ENCODE assay signal across 11 cellular contexts in the genomic region with DNA sequence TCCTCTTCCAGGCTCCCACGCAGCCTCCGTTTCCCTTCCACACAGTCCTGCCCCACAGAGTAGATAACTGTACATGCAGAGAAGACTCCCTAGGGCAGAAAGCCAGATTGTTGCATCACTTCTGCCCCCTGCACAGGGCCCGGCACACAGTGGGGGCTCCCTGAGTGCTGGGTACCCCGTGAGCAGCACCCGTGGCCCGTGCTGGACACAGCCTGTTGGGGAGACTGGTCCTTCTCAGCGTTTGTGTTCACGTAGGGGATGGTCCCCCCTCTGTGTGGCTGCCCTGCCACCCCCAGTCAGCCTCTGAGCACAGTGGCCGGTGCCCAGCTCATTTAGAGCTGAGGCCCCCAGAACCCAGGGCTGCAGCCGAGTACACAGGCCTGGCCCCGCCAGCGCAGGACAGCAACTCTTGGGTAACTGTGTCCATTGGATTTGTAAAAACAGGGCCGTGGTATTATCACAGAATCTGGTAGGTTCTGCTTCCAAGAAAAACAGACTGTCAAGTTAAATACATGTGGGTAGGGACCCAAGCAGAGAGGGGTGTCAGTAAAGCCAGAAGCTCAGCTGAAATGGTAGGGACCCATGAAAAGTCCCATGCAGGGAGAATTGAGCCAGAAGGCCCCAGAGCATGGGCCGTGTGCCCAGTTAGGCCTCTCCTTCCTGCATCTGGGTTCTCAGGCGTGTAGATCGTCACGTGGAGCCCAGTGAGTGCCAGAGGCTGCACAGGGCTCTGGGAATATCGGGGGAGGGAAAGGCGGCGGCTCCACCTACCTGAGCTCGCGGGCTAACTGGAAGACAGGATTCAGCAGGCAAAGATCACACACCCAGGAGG.
DNase-seq lines count a peak whose midpoint lies in the region; ATAC-seq and TF ChIP-seq lines count a peak whose summit lies in the region.
"Had no signal": no experiment of that assay in that cellular context is flagged by ENCODE, and none has a peak within 500 bp of the region (broad histone marks: within the 10 kb centered on the region; RNA-seq: fewer than 3 reads in every experiment).

No MANE protein-coding gene starts in this region.

- WGBS in body of pancreas, 2 donors, result 72 to 82% methylated on average over 12 to 22 of the region's 22 CpGs
- WGBS in right cardiac atrium, result 50% methylated on average over 22 of the region's 22 CpGs

- TF ChIP-seq POLR2A in body of pancreas (IDR thresholded peaks at IDR 0.05), result no peak

- peak; percentile 7 for DNase-seq in HCEC 1CT
- DNase-seq in body of pancreas, result peak; percentile 35 to 69 (median 58)
- peak; percentile 85 to 96 (median 94) for DNase-seq in right cardiac atrium
- DNase-seq in sciatic nerve (ENCODE audit: low spot score), result peak; percentile 89
- DNase-seq in RPMI8226, result no peak
- no peak for DNase-seq in effector memory CD4-positive, alpha-beta T cell
- DNase-seq in NCI-H187 treated with DMSO at 0.1 percent for 48 hours (lab: John Stamatoyannopoulos, UW), result no peak
- DNase-seq: DMS79 treated with DMSO at 0.1 percent for 48 hours, natural killer cell had no signal

- H3K27me3 ChIP-seq in body of pancreas (no peaks in the 10 kb centered on the region), right cardiac atrium (ENCODE audit: control insufficient read depth, insufficient read depth) (no peaks in the 10 kb centered on the region)
- no peaks in the 10 kb centered on the region for H3K27me3 ChIP-seq in effector memory CD4-positive, alpha-beta T cell (replicated peaks; ENCODE audit: control insufficient read depth, insufficient read depth, low read length, poor library complexity, severe bottlenecking)

- no peaks in the 10 kb centered on the region for H3K9me3 ChIP-seq in body of pancreas
- no peaks in the 10 kb centered on the region for H3K9me3 ChIP-seq in right cardiac atrium (ENCODE audit: control insufficient read depth, low read length)
- H3K9me3 ChIP-seq in effector memory CD4-positive, alpha-beta T cell (ENCODE audit: control insufficient read depth, low read length), result no peaks in the 10 kb centered on the region

- H3K27ac ChIP-seq in body of pancreas, result no peak overlapping the region
- H3K27ac ChIP-seq in right cardiac atrium (ENCODE audit: low read length), result no peak overlapping the region
- H3K27ac ChIP-seq in effector memory CD4-positive, alpha-beta T cell (ENCODE audit: insufficient read depth, low read length, poor library complexity, severe bottlenecking), result no peak overlapping the region

- intact Hi-C loops in body of pancreas (cut with DNase I) (no loop called here), right cardiac atrium (cut with DNase I) (no loop called here), sciatic nerve (cut with DNase I) (no loop called here)

- TF ChIP-seq CTCF in body of pancreas (IDR thresholded peaks at IDR 0.05), result no peak

- no peaks in the 10 kb centered on the region for H3K36me3 ChIP-seq in body of pancreas (replicated peaks in 1 of 2; ENCODE audit: insufficient read depth in 1 of 2, low read depth in 2 of 2)
- H3K36me3 ChIP-seq in effector memory CD4-positive, alpha-beta T cell (ENCODE audit: control insufficient read depth, insufficient read depth, low read length), result no peaks in the 10 kb centered on the region

- H3K4me3 ChIP-seq in body of pancreas, result no peak overlapping the region
- H3K4me3 ChIP-seq in right cardiac atrium (ENCODE audit: low read length), result no peak overlapping the region
- no peak overlapping the region for H3K4me3 ChIP-seq in effector memory CD4-positive, alpha-beta T cell (ENCODE audit: insufficient read depth, low read depth, low read length, poor library complexity, severe bottlenecking)
- H3K4me3 ChIP-seq: dorsolateral prefrontal cortex had no signal

- H3K4me1 ChIP-seq in body of pancreas (peaks cover 17% of the 10 kb centered on the region), right cardiac atrium (ENCODE audit: control insufficient read depth, insufficient read depth, low read length) (peaks cover 5% of the 10 kb centered on the region)
- no peaks in the 10 kb centered on the region for H3K4me1 ChIP-seq in effector memory CD4-positive, alpha-beta T cell (ENCODE audit: control insufficient read depth, insufficient read depth, low read length, poor library complexity, severe bottlenecking)

- ATAC-seq in body of pancreas (peak; percentile 53), right cardiac atrium (peak; percentile 89 to 92), sciatic nerve (peak; percentile 92), GM18498 (IDR thresholded peaks at IDR 0.05; ENCODE audit: unreplicated experiment) (no peak)
- ATAC-seq: natural killer cell had no signal

Comparison
In these comparisons a context has a peak if more than half of its experiments do, and no peak if none do; other contexts are left out.
1. DNase-seq: peak in HCEC 1CT (single experiment), body of pancreas (4 of 4), right cardiac atrium (3 of 3) and sciatic nerve (single experiment); none in RPMI8226 (single experiment), effector memory CD4-positive, alpha-beta T cell (0 of 3) and NCI-H187 treated with DMSO at 0.1 percent for 48 hours (single experiment).